In genomic region chr10:88754272-88754671, GRCh38 we compare ENCODE assay signal across 21 cellular contexts. TPM values are rescaled to one million over a fixed set of nuclear protein-coding genes. Genes with fewer than 3 reads are reported as not detected.
DNase-seq lines count a peak whose midpoint lies in the region; ATAC-seq and TF ChIP-seq lines count a peak whose summit lies in the region.
"Had no signal": no experiment of that assay in that cellular context is flagged by ENCODE, and none has a peak within 500 bp of the region (broad histone marks: within the 10 kb centered on the region; RNA-seq: fewer than 3 reads in every experiment).

No MANE protein-coding gene starts in this region.

- no peaks in the 10 kb centered on the region for H3K36me3 Mint-ChIP-seq in activated naive CD4-positive, alpha-beta T cell treated with anti-CD3 and anti-CD28 coated beads, Interleukin-2, amount 50 U/mL, for 72 hours
- H3K36me3 Mint-ChIP-seq: natural killer cell treated with Interleukin-12 subunit alpha and Interleukin-12 subunit beta and Interleukin-15 and Interleukin-18, amount 100 ng/mL, for 72 hours had no signal

- DNase-seq in AG08396 (ENCODE audit: low spot score) (peak; percentile 23), HS-5 (ENCODE audit: low read depth) (peak; percentile 25), astrocyte of the spinal cord (ENCODE audit: low read depth, low spot score) (peak; percentile 15), foreskin fibroblast (peak; percentile 71 to 83)
- DNase-seq in stimulated activated naive CD4-positive, alpha-beta T cell (lab: John Stamatoyannopoulos, UW) = no peak
- DNase-seq in activated naive CD4-positive, alpha-beta T cell treated with anti-CD3 and anti-CD28 coated beads, Interleukin-2, amount 50 U/mL, for 72 hours (ENCODE audit: low spot score in 2 of 2) = no peak
- DNase-seq: ACHN; activated CD4-positive, alpha-beta T cell treated with anti-CD3 and anti-CD28 coated beads, Interleukin-2, amount 50 U/mL, for 4 hours; Calu3; gastrocnemius medialis; mammary epithelial cell; NCI-H1436; NCI-H2227 treated with DMSO at 0.1 percent for 48 hours; retina; stimulated activated CD4-positive, alpha-beta T cell treated with anti-CD3 and anti-CD28 coated beads, Interleukin-2, amount 100 ng/mL, for 24 hours had no signal

- in situ Hi-C loops in astrocyte of the spinal cord (cut with HindIII; ENCODE audit: low sequenced_read_pairs) = no loop called here

- ATAC-seq in HG02623 (IDR thresholded peaks at IDR 0.05; ENCODE audit: unreplicated experiment) (no peak), HG03460 (IDR thresholded peaks at IDR 0.05; ENCODE audit: unreplicated experiment) (no peak)
- no peak for ATAC-seq in activated naive CD4-positive, alpha-beta T cell treated with anti-CD3 and anti-CD28 coated beads, Interleukin-2, amount 50 U/mL, for 72 hours
- ATAC-seq: gastrocnemius medialis; K562; natural killer cell treated with Interleukin-12 subunit alpha and Interleukin-12 subunit beta and Interleukin-15 and Interleukin-18, amount 100 ng/mL, for 72 hours had no signal

- H3K27ac Mint-ChIP-seq in activated naive CD4-positive, alpha-beta T cell treated with anti-CD3 and anti-CD28 coated beads, Interleukin-2, amount 50 U/mL, for 72 hours = no peak overlapping the region
- H3K27ac Mint-ChIP-seq: dendritic cell treated with granulocyte-macrophage colony-stimulating factor and Interleukin-4, amounts not matched to agents 40 ng/mL and 50 ng/mL, for 4 days; natural killer cell treated with Interleukin-12 subunit alpha and Interleukin-12 subunit beta and Interleukin-15 and Interleukin-18, amount 100 ng/mL, for 72 hours had no signal

- TF ChIP-seq CTCF in astrocyte of the spinal cord (IDR thresholded peaks at IDR 0.05; ENCODE audit: low read depth, low read length) = no peak
- no peak for TF ChIP-seq CTCF in foreskin fibroblast (IDR thresholded peaks at IDR 0.05; ENCODE audit: low read depth, low read length)

- H3K4me3 ChIP-seq in astrocyte of the spinal cord (ENCODE audit: low read depth, low read length) (no peak overlapping the region), foreskin fibroblast (ENCODE audit: low read depth in 1 of 2, low read length in 2 of 2) (no peak overlapping the region)
- H3K4me3 ChIP-seq: gastrocnemius medialis, K562, thoracic aorta had no signal

- no peaks in the 10 kb centered on the region for H3K9me3 Mint-ChIP-seq in activated naive CD4-positive, alpha-beta T cell treated with anti-CD3 and anti-CD28 coated beads, Interleukin-2, amount 50 U/mL, for 72 hours
- H3K9me3 Mint-ChIP-seq: dendritic cell treated with granulocyte-macrophage colony-stimulating factor and Interleukin-4, amounts not matched to agents 40 ng/mL and 50 ng/mL, for 4 days; natural killer cell treated with Interleukin-12 subunit alpha and Interleukin-12 subunit beta and Interleukin-15 and Interleukin-18, amount 100 ng/mL, for 72 hours had no signal

RNA-seq across cellular contexts. Expression of gene LIPN, which starts 5.5 kb away (rescaled TPM):
- not detected for total RNA-seq in activated naive CD4-positive, alpha-beta T cell treated with anti-CD3 and anti-CD28 coated beads, Interleukin-2, amount 50 U/mL, for 72 hours
- total RNA-seq: Calu3; gastrocnemius medialis; K562; mammary epithelial cell; natural killer cell treated with Interleukin-12 subunit alpha and Interleukin-12 subunit beta and Interleukin-15 and Interleukin-18, amount 100 ng/mL, for 72 hours; thoracic aorta had no signal

RNA-seq across cellular contexts. Expression of gene LIPK, which starts 48.2 kb away (rescaled TPM):
- total RNA-seq in activated naive CD4-positive, alpha-beta T cell treated with anti-CD3 and anti-CD28 coated beads, Interleukin-2, amount 50 U/mL, for 72 hours = not detected
- total RNA-seq: Calu3; gastrocnemius medialis; K562; mammary epithelial cell; natural killer cell treated with Interleukin-12 subunit alpha and Interleukin-12 subunit beta and Interleukin-15 and Interleukin-18, amount 100 ng/mL, for 72 hours; thoracic aorta had no signal

RNA-seq across cellular contexts. Expression of gene LIPM, which starts 48.3 kb away (rescaled TPM):
- total RNA-seq in activated naive CD4-positive, alpha-beta T cell treated with anti-CD3 and anti-CD28 coated beads, Interleukin-2, amount 50 U/mL, for 72 hours = not detected
- total RNA-seq: Calu3; gastrocnemius medialis; K562; mammary epithelial cell; natural killer cell treated with Interleukin-12 subunit alpha and Interleukin-12 subunit beta and Interleukin-15 and Interleukin-18, amount 100 ng/mL, for 72 hours; thoracic aorta had no signal

Comparison
In these comparisons a context has a peak if more than half of its experiments do, and no peak if none do; other contexts are left out.
1. DNase-seq: peak in AG08396 (single experiment), HS-5 (single experiment), astrocyte of the spinal cord (single experiment) and foreskin fibroblast (2 of 2); none in stimulated activated naive CD4-positive, alpha-beta T cell (0 of 6) and activated naive CD4-positive, alpha-beta T cell treated with anti-CD3 and anti-CD28 coated beads, Interleukin-2, amount 50 U/mL, for 72 hours (0 of 2).